Comparison of ENCODE assay signal across 19 cellular contexts in the genomic region with DNA sequence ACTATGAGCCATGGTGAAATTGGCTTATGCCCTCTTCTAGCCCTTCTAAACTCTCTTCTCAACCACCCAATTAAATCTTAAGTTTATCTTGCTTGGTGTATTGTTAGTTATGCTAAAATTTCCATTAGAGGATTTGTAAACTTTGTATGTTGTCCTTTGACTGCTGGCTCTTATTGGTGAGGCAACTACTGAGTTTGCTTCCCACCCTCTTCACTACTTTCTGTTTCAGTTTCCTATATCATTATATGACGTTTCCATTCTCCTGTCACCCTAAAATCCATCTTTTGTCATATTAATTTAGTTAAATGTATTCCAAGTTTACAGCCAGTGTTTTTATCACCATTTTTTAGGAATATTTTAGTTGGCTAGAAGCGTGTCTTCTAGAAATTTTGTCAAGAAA.
"Had no signal": no experiment of that assay in that cellular context is flagged by ENCODE, and none has a peak within 500 bp of the region (broad histone marks: within the 10 kb centered on the region; RNA-seq: fewer than 3 reads in every experiment).

No MANE protein-coding gene starts in this region.

- H3K27ac ChIP-seq: neural progenitor cell, psoas muscle, stomach, testis, upper lobe of right lung, VCaP had no signal

- H3K27me3 ChIP-seq: neural progenitor cell, stomach, testis, upper lobe of right lung had no signal

- ATAC-seq: activated naive CD4-positive, alpha-beta T cell treated with anti-CD3 and anti-CD28 coated beads, Interleukin-2, amount 50 U/mL, for 72 hours; left lobe of liver; psoas muscle; sciatic nerve; upper lobe of right lung had no signal

- H3K9me3 ChIP-seq: psoas muscle, stomach, testis, upper lobe of right lung had no signal

- H2AFZ ChIP-seq: neural progenitor cell had no signal

- H3K36me3 ChIP-seq: neural progenitor cell, stomach, upper lobe of right lung had no signal

- DNase-seq: activated CD4-positive, alpha-beta memory T cell treated with anti-CD3 and anti-CD28 coated beads for 36 hours; activated CD4-positive, alpha-beta T cell treated with anti-CD3 and anti-CD28 coated beads for 1 hour; activated effector memory CD4-positive, alpha-beta T cell treated with anti-CD3 and anti-CD28 coated beads, Interleukin-2, amount 50 U/mL, for 16 hours; activated T-cell treated with anti-CD3 and anti-CD28 coated beads, Interleukin-2, amount 50 U/mL, for 48 hours; anterior cingulate cortex; cerebellar nuclear complex; effector CD8-positive, alpha-beta T cell; foreskin fibroblast; hippocampal formation; naive B cell; psoas muscle; stomach; testis; upper lobe of right lung had no signal

- H3K9ac ChIP-seq: neural progenitor cell had no signal

- H3K4me2 ChIP-seq: neural progenitor cell had no signal

- H3K4me1 ChIP-seq: neural progenitor cell, psoas muscle, stomach, testis, upper lobe of right lung had no signal

- H3K4me3 ChIP-seq: neural progenitor cell, psoas muscle, stomach, testis, upper lobe of right lung had no signal
